16 cellular contexts compared by ENCODE assay signal in genomic region chr2:151106805-151107490, GRCh38.
"Had no signal": no experiment of that assay in that cellular context is flagged by ENCODE, and none has a peak within 500 bp of the region (broad histone marks: within the 10 kb centered on the region; RNA-seq: fewer than 3 reads in every experiment).

No MANE protein-coding gene starts in this region.

- H3K4me1 Mint-ChIP-seq: activated B cell treated with CpG ODN at 0.5 μM for 24 hours, neural crest cell had no signal

- H3K27me3 ChIP-seq: brain microvascular endothelial cell, heart right ventricle, ovary, upper lobe of right lung had no signal

- H3K4me3 ChIP-seq: heart right ventricle, ovary, upper lobe of right lung had no signal

- ATAC-seq: heart right ventricle, left ventricle myocardium superior, upper lobe of right lung had no signal

- H3K27ac ChIP-seq: brain microvascular endothelial cell, heart right ventricle, ovary, upper lobe of right lung had no signal

- H3K36me3 Mint-ChIP-seq: activated naive CD4-positive, alpha-beta T cell treated with anti-CD3 and anti-CD28 coated beads, Interleukin-2, amount 50 U/mL, for 72 hours had no signal

- H3K36me3 ChIP-seq: brain microvascular endothelial cell, heart right ventricle, ovary, upper lobe of right lung had no signal

- H3K9me3 Mint-ChIP-seq: activated naive CD4-positive, alpha-beta T cell treated with anti-CD3 and anti-CD28 coated beads, Interleukin-2, amount 50 U/mL, for 72 hours had no signal

- H3K4me3 Mint-ChIP-seq: activated B cell treated with CpG ODN at 0.5 μM for 24 hours; neural crest cell; stimulated activated naive CD8-positive, alpha-beta T cell treated with anti-CD3 and anti-CD28 coated beads, Interleukin-15, Interleukin-2, amounts not matched to agents 100 ng/mL and 50 ng/mL, for 24 hours had no signal

- H3K9me3 ChIP-seq: ovary, upper lobe of right lung had no signal

- H3K4me1 ChIP-seq: heart right ventricle, upper lobe of right lung had no signal

- DNase-seq: activated B cell treated with CpG ODN at 0.5 μM for 24 hours; activated effector memory CD4-positive, alpha-beta T cell treated with Interleukin-2 at 50 U/mL for 16 hours; amniotic stem cell; brain microvascular endothelial cell; dermis blood vessel endothelial cell; erythroblast; heart right ventricle; kidney; left ventricle myocardium superior; ovary; stimulated activated CD4-positive, alpha-beta T cell treated with anti-CD3 and anti-CD28 coated beads, Interleukin-2, amount 100 ng/mL, for 48 hours; T-helper 2 cell; upper lobe of right lung had no signal
